8 cellular contexts compared by ENCODE assay signal in genomic region chr18:2978208-2978607, GRCh38. TPM values are rescaled to one million over a fixed set of nuclear protein-coding genes. Genes with fewer than 3 reads are reported as not detected.
A peak's percentile ranks its signal among the peaks of the same experiment; 100 is the strongest.
DNase-seq lines count a peak whose midpoint lies in the region; ATAC-seq and TF ChIP-seq lines count a peak whose summit lies in the region.

No MANE protein-coding gene starts in this region.

- 56 to 72% methylated on average over 3 of the region's 3 CpGs for WGBS in thyroid gland, 2 donors

- POLR2A ChIA-PET in T-cell (lab: Charles Lee) = no interaction called here

- peaks cover 59 to 70% of the 10 kb centered on the region in 2 donors for H3K4me1 ChIP-seq in thyroid gland

- intact Hi-C loops in thyroid gland (cut with DNase I) = no loop called here

- peak overlapping the region; percentile 80 for H3K4me3 Mint-ChIP-seq in activated T-cell treated with anti-CD3 and anti-CD28 coated beads, Interleukin-2, amount 50 U/mL, for 4 hours
- peak overlapping the region; percentile 76 to 87 (median 79) for H3K4me3 Mint-ChIP-seq in T-cell

- H3K4me1 Mint-ChIP-seq in activated T-cell treated with anti-CD3 and anti-CD28 coated beads, Interleukin-2, amount 50 U/mL, for 4 hours (ENCODE audit: low read depth) = peaks cover 93% of the 10 kb centered on the region
- peaks cover 83 to 93% (median 87%) of the 10 kb centered on the region in 3 donors for H3K4me1 Mint-ChIP-seq in T-cell

- peaks cover 15% of the 10 kb centered on the region for H3K36me3 Mint-ChIP-seq in activated T-cell treated with anti-CD3 and anti-CD28 coated beads, Interleukin-2, amount 50 U/mL, for 4 hours (ENCODE audit: insufficient read depth)
- peaks cover 28% of the 10 kb centered on the region for H3K36me3 Mint-ChIP-seq in T-cell

- no peaks in the 10 kb centered on the region for H3K27me3 ChIP-seq in thyroid gland

- peak overlapping the region; percentile 39 to 89 (median 57) for H3K27ac ChIP-seq in thyroid gland

- no peaks in the 10 kb centered on the region for H3K36me3 ChIP-seq in thyroid gland

- H3K9me3 ChIP-seq in thyroid gland = no peaks in the 10 kb centered on the region

- no peak for TF ChIP-seq POLR2A in thyroid gland (IDR thresholded peaks at IDR 0.05)

- CTCF ChIA-PET in T-cell (lab: Charles Lee) = interaction anchor here (0.7 to 5.6 kb wide), 4 partner anchors 17 to 273 kb away, joined by 3 to 51 read pairs (median 3); no protein-coding TSS in a partner anchor

- no peak for TF ChIP-seq CTCF in thyroid gland (IDR thresholded peaks at IDR 0.05)

- peak in 1 of 2 donors; percentile 1 for ATAC-seq in activated T-cell treated with anti-CD3 and anti-CD28 coated beads, Interleukin-2, amount 50 U/mL, for 4 hours
- ATAC-seq in T-cell (replicated peaks in 1 of 4) (no peak), HG02623 (IDR thresholded peaks at IDR 0.05; ENCODE audit: unreplicated experiment) (no peak), HG03135 (IDR thresholded peaks at IDR 0.05; ENCODE audit: unreplicated experiment) (no peak)

- H3K4me3 ChIP-seq in thyroid gland (replicated peaks in 1 of 3) = no peak overlapping the region

- H3K27me3 Mint-ChIP-seq in activated T-cell treated with anti-CD3 and anti-CD28 coated beads, Interleukin-2, amount 50 U/mL, for 4 hours (ENCODE audit: low read depth) = no peaks in the 10 kb centered on the region
- no peaks in the 10 kb centered on the region for H3K27me3 Mint-ChIP-seq in T-cell

- peak overlapping the region; percentile 97 to 99 for H3K27ac Mint-ChIP-seq in T-cell

- H3K9me3 Mint-ChIP-seq in activated T-cell treated with anti-CD3 and anti-CD28 coated beads, Interleukin-2, amount 50 U/mL, for 4 hours = no peaks in the 10 kb centered on the region
- H3K9me3 Mint-ChIP-seq in T-cell = no peaks in the 10 kb centered on the region

- no peak for DNase-seq in activated T-cell treated with anti-CD3 and anti-CD28 coated beads, Interleukin-2, amount 50 U/mL, for 4 hours
- no peak for DNase-seq in activated T-cell treated with anti-CD3 and anti-CD28 coated beads, Interleukin-2, amount 50 U/mL, for 1 hour
- DNase-seq in T-cell = no peak
- peak; percentile 71 for DNase-seq in iris pigment epithelial cell (ENCODE audit: low read depth)
- no peak for DNase-seq in thyroid gland
- no peak for DNase-seq in KG1 (lab: John Stamatoyannopoulos, UW)

RNA-seq across cellular contexts. Expression of gene LPIN2, which starts 34.7 kb away (rescaled TPM):
- 10 to 100 TPM; 55.5 to 66.6 (median 60.6) TPM for total RNA-seq in activated T-cell treated with anti-CD3 and anti-CD28 coated beads, Interleukin-2, amount 50 U/mL, for 4 hours
- 100 to 1,000 TPM in 1 of 5 donors, 10 to 100 TPM in 4; 78.9 to 107 (median 88.8) TPM for total RNA-seq in T-cell
- total RNA-seq in thyroid gland = 10 to 100 TPM; 39.4 to 68.0 (median 47.4) TPM
